8 cellular contexts compared by ENCODE assay signal in the genomic region with DNA sequence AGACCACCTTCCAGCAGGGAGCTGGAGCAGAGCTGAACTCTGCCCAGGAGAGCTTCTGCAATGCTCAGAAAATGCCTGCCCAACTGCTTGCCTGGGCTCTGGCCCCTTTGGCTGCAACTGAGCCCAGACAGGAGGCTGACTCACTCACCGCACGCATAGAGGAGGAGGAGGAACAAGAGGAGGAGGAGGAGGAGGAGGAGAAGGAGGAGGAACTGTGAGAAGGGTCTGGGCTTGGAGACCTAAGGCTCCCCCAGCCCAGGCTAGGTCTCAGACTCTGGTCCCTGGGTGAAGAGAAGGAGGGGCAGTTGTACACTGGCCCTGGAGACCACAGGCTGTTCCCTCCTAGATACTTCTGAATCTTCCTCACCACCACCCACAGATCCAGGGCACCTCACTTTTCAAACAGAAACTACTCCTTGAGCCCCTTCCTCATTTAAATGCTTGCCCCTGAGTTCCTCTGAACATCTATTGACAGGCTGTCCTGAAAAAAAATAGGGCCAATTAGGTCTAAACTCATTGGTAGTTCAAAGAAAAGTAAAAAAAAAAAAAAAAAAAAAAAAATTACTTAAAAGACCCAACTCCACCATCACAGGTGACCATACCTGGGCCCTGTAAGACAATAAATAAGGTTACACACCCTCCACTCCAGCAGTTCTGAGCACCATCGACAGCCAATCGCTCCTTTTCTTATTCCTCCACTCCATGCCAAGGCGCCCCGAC. TPM values are rescaled to one million over a fixed set of nuclear protein-coding genes. Genes with fewer than 3 reads are reported as not detected.
A peak's percentile ranks its signal among the peaks of the same experiment; 100 is the strongest.
DNase-seq lines count a peak whose midpoint lies in the region; ATAC-seq and TF ChIP-seq lines count a peak whose summit lies in the region.

No MANE protein-coding gene starts in this region.

- H3K27me3 ChIP-seq in PC-3 (ENCODE audit: low read length) (no peaks in the 10 kb centered on the region), foreskin keratinocyte (peaks cover 5% of the 10 kb centered on the region)

- peak overlapping the region; percentile 77 for H3K9ac ChIP-seq in PC-3 (ENCODE audit: low read length)

- H3K27ac Mint-ChIP-seq in activated T-cell treated with anti-CD3 and anti-CD28 coated beads, Interleukin-2, amount 50 U/mL, for 72 hours = peak overlapping the region; percentile 75

- peak overlapping the region; percentile 82 for H2AFZ ChIP-seq in PC-3 (ENCODE audit: low read length)

- H3K79me2 ChIP-seq in PC-3 (ENCODE audit: low read length) = peaks cover 50% of the 10 kb centered on the region

- no peaks in the 10 kb centered on the region for H3K9me3 ChIP-seq in PC-3 (ENCODE audit: low read length)

- H3K4me1 Mint-ChIP-seq in activated T-cell treated with anti-CD3 and anti-CD28 coated beads, Interleukin-2, amount 50 U/mL, for 72 hours (ENCODE audit: low read depth) = peaks cover 51% of the 10 kb centered on the region

- TF ChIP-seq CTCF in GM10248 (IDR thresholded peaks at IDR 0.05; ENCODE audit: control extremely low read depth, extremely low read depth, low read depth, missing control alignments) (no peak), PC-3 (conservative IDR thresholded peaks at IDR 0.05; ENCODE audit: low read depth, low read length) (no peak; the same call in 1 of the 2 replicates), foreskin keratinocyte (conservative IDR thresholded peaks at IDR 0.05) (no peak)

- ATAC-seq in PC-3 (peak; percentile 56), foreskin keratinocyte (peak; percentile 67), HG02970 (IDR thresholded peaks at IDR 0.05; ENCODE audit: low FRiP score, unreplicated experiment) (no peak), HG03025 (IDR thresholded peaks at IDR 0.05; ENCODE audit: low FRiP score, unreplicated experiment) (no peak), GM18867 (IDR thresholded peaks at IDR 0.05; ENCODE audit: unreplicated experiment) (no peak)
- ATAC-seq in activated T-cell treated with anti-CD3 and anti-CD28 coated beads, Interleukin-2, amount 50 U/mL, for 72 hours (replicated peaks in 1 of 2) = peak; percentile 76 to 78

- H3K36me3 ChIP-seq in PC-3 (ENCODE audit: low read depth, low read length) = peaks cover 5% of the 10 kb centered on the region; the same call in 1 of the 2 replicates

- DNase-seq in GM10248 (ENCODE audit: extremely low spot score) (peak; percentile 36), PC-3 (peak; percentile 86), foreskin keratinocyte (peak; percentile 60 to 79), posterior vena cava (ENCODE audit: low spot score) (peak; percentile 91)
- DNase-seq in activated T-cell treated with anti-CD3 and anti-CD28 coated beads, Interleukin-2, amount 50 U/mL, for 72 hours = peak; percentile 75 to 86

- no TSS peak for BruUV-seq in PC-3 (replicated peaks; lab: Mats Ljungman, UMichigan)

- peak overlapping the region; percentile 86 to 98 for H3K4me3 Mint-ChIP-seq in activated T-cell treated with anti-CD3 and anti-CD28 coated beads, Interleukin-2, amount 50 U/mL, for 72 hours

- H3F3A ChIP-seq in PC-3 (ENCODE audit: low read length, unreplicated experiment) = no peaks in the 10 kb centered on the region

- intact Hi-C loops in PC-3 (cut with micrococcal nuclease) = loop anchor here (2.0 to 10.0 kb wide), 3 partner anchors 45 to 281 kb away; partner anchors contain the start of gene CCDC184
- intact Hi-C loops in posterior vena cava (cut with DNase I) = loop anchor here in 1 of 2 donors (1.0 kb wide), 1 partner anchor 42 kb away; no protein-coding TSS in a partner anchor

- H3K36me3 Mint-ChIP-seq in activated T-cell treated with anti-CD3 and anti-CD28 coated beads, Interleukin-2, amount 50 U/mL, for 72 hours (ENCODE audit: insufficient read depth in 2 of 2) = peaks cover 20 to 28% of the 10 kb centered on the region in 2 donors

- no peaks in the 10 kb centered on the region for H3K9me2 ChIP-seq in PC-3 (replicated peaks; ENCODE audit: low read length)

- H4K20me1 ChIP-seq in PC-3 (ENCODE audit: low read length) = peaks cover 3% of the 10 kb centered on the region; the same call in 1 of the 2 replicates

- H3K27ac ChIP-seq in PC-3 (ENCODE audit: low read length) (peak overlapping the region; percentile 50), foreskin keratinocyte (no peak overlapping the region)

- peak overlapping the region; percentile 86 for H3K4me3 ChIP-seq in PC-3 (ENCODE audit: low read length)

- peaks cover 27% of the 10 kb centered on the region for H3K27me3 Mint-ChIP-seq in activated T-cell treated with anti-CD3 and anti-CD28 coated beads, Interleukin-2, amount 50 U/mL, for 72 hours (ENCODE audit: low read depth)

- POLR2A ChIA-PET in GM10248 (lab: Yijun Ruan, JAX) (interaction anchor here (1.6 kb wide), 1 partner anchor 294 kb away, joined by 4 read pairs; no protein-coding TSS in a partner anchor), PC-3 (lab: Charles Lee; ENCODE audit: unreplicated experiment) (interaction anchor here (0.6 kb wide), 2 partner anchors 17 to 29 kb away, joined by 3 to 5 read pairs; no protein-coding TSS in a partner anchor)

- H3K9me3 Mint-ChIP-seq in activated T-cell treated with anti-CD3 and anti-CD28 coated beads, Interleukin-2, amount 50 U/mL, for 72 hours = no peaks in the 10 kb centered on the region

- H3K4me2 ChIP-seq in PC-3 (ENCODE audit: low read length) = peak overlapping the region; percentile 90

- H3K4me1 ChIP-seq in PC-3 (ENCODE audit: insufficient read depth, low read length) (peaks cover 44% of the 10 kb centered on the region), foreskin keratinocyte (peaks cover 7% of the 10 kb centered on the region)

- CTCF ChIA-PET in GM10248 (lab: Yijun Ruan, JAX) = interaction anchor here (0.6 to 2.8 kb wide), 20 partner anchors 8 to 714 kb away, joined by 3 to 14 read pairs (median 6); partner anchors contain the start of gene TMEM106C
- CTCF ChIA-PET in PC-3 (lab: Charles Lee) = interaction anchor here (1.0 to 1.6 kb wide), 5 partner anchors 7 to 65 kb away, joined by 3 to 18 read pairs (median 4); no protein-coding TSS in a partner anchor

RNA-seq across cellular contexts. Expression of gene VDR, which starts 0.7 kb away (rescaled TPM):
- total RNA-seq in PC-3 (2014; rRNA removed) = 19.6 and 19.9 TPM in 2 replicates
- total RNA-seq in activated T-cell treated with anti-CD3 and anti-CD28 coated beads, Interleukin-2, amount 50 U/mL, for 72 hours = 100 to 1,000 TPM; 217 to 224 TPM
- total RNA-seq in foreskin keratinocyte = 33.4 and 33.6 TPM in 2 replicates
- 14.9 and 15.8 TPM in 2 replicates for polyA plus RNA-seq in foreskin keratinocyte
- 10 to 100 TPM in 1 of 2 donors, 1 to 10 TPM in 1; 9.6 to 10.2 TPM for total RNA-seq in posterior vena cava

RNA-seq across cellular contexts. Expression of gene TMEM106C, which starts 59.3 kb away (rescaled TPM):
- total RNA-seq in PC-3 (2014; rRNA removed) = 114 and 166 TPM in 2 replicates
- total RNA-seq in activated T-cell treated with anti-CD3 and anti-CD28 coated beads, Interleukin-2, amount 50 U/mL, for 72 hours = 100 to 1,000 TPM; 124 to 149 TPM
- 141 and 151 TPM in 2 replicates for total RNA-seq in foreskin keratinocyte
- polyA plus RNA-seq in foreskin keratinocyte = 130 and 151 TPM in 2 replicates
- total RNA-seq in posterior vena cava = 10 to 100 TPM; 29.5 to 36.1 TPM

Comparison
In these comparisons a context has a peak if more than half of its experiments do, and no peak if none do; other contexts are left out.
1. DNase-seq: peak in every context shown above with its lines; median percentile 91 in posterior vena cava; 86 in PC-3; 80 in activated T-cell treated with anti-CD3 and anti-CD28 coated beads, Interleukin-2, amount 50 U/mL, for 72 hours; 70 in foreskin keratinocyte; 36 in GM10248.
2. ATAC-seq: peak in PC-3 (single experiment), activated T-cell treated with anti-CD3 and anti-CD28 coated beads, Interleukin-2, amount 50 U/mL, for 72 hours (2 of 2) and foreskin keratinocyte (single experiment); none in HG02970 (single experiment), HG03025 (single experiment) and GM18867 (single experiment).